1 cellular context compared by ENCODE assay signal in the genomic region with DNA sequence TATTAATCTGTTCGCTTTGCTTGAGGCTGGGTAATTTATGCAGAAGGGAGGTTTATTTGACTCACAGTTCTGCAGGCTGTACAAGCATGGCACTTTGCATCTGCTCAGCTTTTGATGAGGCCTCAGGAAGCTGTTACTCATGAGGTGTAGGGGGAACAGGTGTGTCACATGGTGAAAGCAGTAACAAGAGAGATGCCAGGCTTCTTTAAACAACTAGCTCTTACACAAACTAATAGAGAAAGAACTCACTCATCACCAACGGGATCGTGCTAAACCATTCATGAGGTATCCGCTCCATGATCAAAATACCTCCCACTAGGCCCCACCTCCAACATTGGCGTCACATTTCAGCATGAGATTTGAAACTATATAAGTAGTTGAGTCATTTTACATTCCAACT.
TF ChIP-seq lines count a peak whose summit lies in the region.

No MANE protein-coding gene starts in this region.

TF ChIP-seq in HepG2, 621 proteins besides CTCF, POLR2A, EP300 and RAD21:
- TF ChIP-seq HMG20A (CRISPR knock-in tag; IDR thresholded peaks at IDR 0.05; ENCODE audit: borderline replicate concordance) (no peak), ZNF652 (CRISPR knock-in tag; IDR thresholded peaks at IDR 0.05; ENCODE audit: borderline replicate concordance, low read depth) (no peak), NFRKB (IDR thresholded peaks at IDR 0.05) (no peak), POLR2G (IDR thresholded peaks at IDR 0.05; ENCODE audit: low read depth, low read length) (no peak), TCF12 (IDR thresholded peaks at IDR 0.05) (no peak), TCF12 (CRISPR knock-in tag; IDR thresholded peaks at IDR 0.05) (no peak), ZNF337 (CRISPR knock-in tag; IDR thresholded peaks at IDR 0.05; ENCODE audit: borderline replicate concordance, low read depth) (no peak)
- TF ChIP-seq, protein P1, sequence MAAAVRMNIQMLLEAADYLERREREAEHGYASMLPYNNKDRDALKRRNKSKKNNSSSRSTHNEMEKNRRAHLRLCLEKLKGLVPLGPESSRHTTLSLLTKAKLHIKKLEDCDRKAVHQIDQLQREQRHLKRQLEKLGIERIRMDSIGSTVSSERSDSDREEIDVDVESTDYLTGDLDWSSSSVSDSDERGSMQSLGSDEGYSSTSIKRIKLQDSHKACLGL (CRISPR knock-in tag; IDR thresholded peaks at IDR 0.05) = no peak
- TF ChIP-seq, protein P2, sequence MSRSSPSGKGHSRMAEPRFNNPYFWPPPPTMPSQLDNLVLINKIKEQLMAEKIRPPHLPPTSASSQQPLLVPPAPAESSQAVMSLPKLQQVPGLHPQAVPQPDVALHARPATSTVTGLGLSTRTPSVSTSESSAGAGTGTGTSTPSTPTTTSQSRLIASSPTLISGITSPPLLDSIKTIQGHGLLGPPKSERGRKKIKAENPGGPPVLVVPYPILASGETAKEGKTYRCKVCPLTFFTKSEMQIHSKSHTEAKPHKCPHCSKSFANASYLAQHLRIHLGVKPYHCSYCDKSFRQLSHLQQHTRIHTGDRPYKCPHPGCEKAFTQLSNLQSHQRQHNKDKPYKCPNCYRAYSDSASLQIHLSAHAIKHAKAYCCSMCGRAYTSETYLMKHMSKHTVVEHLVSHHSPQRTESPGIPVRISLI (CRISPR knock-in tag; IDR thresholded peaks at IDR 0.05; ENCODE audit: borderline replicate concordance) = no peak
- TF ChIP-seq, protein P3, sequence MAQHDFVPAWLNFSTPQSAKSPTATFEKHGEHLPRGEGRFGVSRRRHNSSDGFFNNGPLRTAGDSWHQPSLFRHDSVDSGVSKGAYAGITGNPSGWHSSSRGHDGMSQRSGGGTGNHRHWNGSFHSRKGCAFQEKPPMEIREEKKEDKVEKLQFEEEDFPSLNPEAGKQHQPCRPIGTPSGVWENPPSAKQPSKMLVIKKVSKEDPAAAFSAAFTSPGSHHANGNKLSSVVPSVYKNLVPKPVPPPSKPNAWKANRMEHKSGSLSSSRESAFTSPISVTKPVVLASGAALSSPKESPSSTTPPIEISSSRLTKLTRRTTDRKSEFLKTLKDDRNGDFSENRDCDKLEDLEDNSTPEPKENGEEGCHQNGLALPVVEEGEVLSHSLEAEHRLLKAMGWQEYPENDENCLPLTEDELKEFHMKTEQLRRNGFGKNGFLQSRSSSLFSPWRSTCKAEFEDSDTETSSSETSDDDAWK (CRISPR knock-in tag; IDR thresholded peaks at IDR 0.05) = no peak
TF ChIP-seq in HepG2: peak in this region for 0.
